Comparison of ENCODE assay signal across 8 cellular contexts in genomic region chr5:75265731-75266130, GRCh38. TPM values are rescaled to one million over a fixed set of nuclear protein-coding genes. Genes with fewer than 3 reads are reported as not detected.
DNase-seq lines count a peak whose midpoint lies in the region; ATAC-seq and TF ChIP-seq lines count a peak whose summit lies in the region.

No MANE protein-coding gene starts in this region.

- H3K27me3 Mint-ChIP-seq in CD4-positive, alpha-beta T cell = peaks cover 11% of the 10 kb centered on the region

- intact Hi-C loops in CD4-positive, alpha-beta T cell (cut with DNase I, micrococcal nuclease) = loop anchor here (1.0 to 10.0 kb wide), 11 partner anchors 27 to 1363 kb away; partner anchors contain the start of genes GFM2 (in 1 of the 2) and NSA2 (in 1 of the 2)

- H3K27ac ChIP-seq in CD4-positive, alpha-beta T cell (ENCODE audit: low read depth, low read length) = no peak overlapping the region

- ATAC-seq in CD4-positive, alpha-beta T cell (ENCODE audit: poor library complexity) = peak; percentile 74
- ATAC-seq in GM21526 (IDR thresholded peaks at IDR 0.05; ENCODE audit: low FRiP score, unreplicated experiment) (no peak), HG03469 (IDR thresholded peaks at IDR 0.05; ENCODE audit: unreplicated experiment) (no peak), HG03280 (IDR thresholded peaks at IDR 0.05; ENCODE audit: unreplicated experiment) (no peak)

- H3K27ac Mint-ChIP-seq in CD4-positive, alpha-beta T cell = no peak overlapping the region

- no peaks in the 10 kb centered on the region for H3K36me3 Mint-ChIP-seq in CD4-positive, alpha-beta T cell (ENCODE audit: low read depth)

- H3K4me1 Mint-ChIP-seq in CD4-positive, alpha-beta T cell (ENCODE audit: low read depth) = no peaks in the 10 kb centered on the region

- no peak overlapping the region for H3K4me3 Mint-ChIP-seq in CD4-positive, alpha-beta T cell

- H3K9me3 ChIP-seq in CD4-positive, alpha-beta T cell (ENCODE audit: control insufficient read depth, low read length) = no peaks in the 10 kb centered on the region

- CTCF ChIA-PET in CD4-positive, alpha-beta T cell (lab: Charles Lee) = interaction anchor here (0.9 to 1.6 kb wide), 4 partner anchors 29 to 340 kb away, joined by 3 to 6 read pairs (median 4); partner anchors contain the start of gene ANKRD31
- CTCF ChIA-PET in HEK293T (lab: Yijun Ruan, JAX) = no interaction called here

- H3K4me3 ChIP-seq in WI38 (ENCODE audit: low read depth, low read length) = no peak overlapping the region

- DNase-seq in CD4-positive, alpha-beta T cell = no peak
- peak; percentile 20 for DNase-seq in HEK293T (ENCODE audit: extremely low spot score)
- peak; percentile 54 for DNase-seq in kidney glomerular epithelial cell (lab: John Stamatoyannopoulos, UW)
- no peak for DNase-seq in activated gamma-delta T cell (lab: John Stamatoyannopoulos, UW)

- POLR2A ChIA-PET in CD4-positive, alpha-beta T cell (lab: Charles Lee) = interaction anchor here (0.8 kb wide), 1 partner anchor 337 kb away, joined by 3 read pairs; no protein-coding TSS in a partner anchor
- POLR2A ChIA-PET in HEK293T (lab: Yijun Ruan, JAX) = no interaction called here

- peak; percentile 78 for TF ChIP-seq CTCF in CD4-positive, alpha-beta T cell (IDR thresholded peaks at IDR 0.05)
- TF ChIP-seq CTCF in WI38 (IDR thresholded peaks at IDR 0.05; ENCODE audit: low read depth, low read length) = peak; percentile 26; the same call in 1 of the 2 replicates

- no peaks in the 10 kb centered on the region for H3K27me3 ChIP-seq in CD4-positive, alpha-beta T cell (ENCODE audit: control insufficient read depth, insufficient read depth, low read length)

- H3K9me3 Mint-ChIP-seq in CD4-positive, alpha-beta T cell = no peaks in the 10 kb centered on the region

TF ChIP-seq in HEK293T, 16 proteins besides CTCF, POLR2A, EP300 and RAD21:
- TF ChIP-seq FOXA1 (IDR thresholded peaks at IDR 0.05) = no peak
- no peak for TF ChIP-seq ZNF384 (IDR thresholded peaks at IDR 0.05)
- no peak for TF ChIP-seq TARDBP (IDR thresholded peaks at IDR 0.05)
- TF ChIP-seq PKNOX1 (IDR thresholded peaks at IDR 0.05) = no peak
- no peak for TF ChIP-seq ARNT (IDR thresholded peaks at IDR 0.05)
- no peak for TF ChIP-seq NFRKB (IDR thresholded peaks at IDR 0.05)
- TF ChIP-seq SP1 (IDR thresholded peaks at IDR 0.05) = no peak
- TF ChIP-seq CTBP1 (IDR thresholded peaks at IDR 0.05; ENCODE audit: borderline replicate concordance) = no peak
- TF ChIP-seq L3MBTL2 (conservative IDR thresholded peaks at IDR 0.05) = no peak
- TF ChIP-seq SUZ12 (IDR thresholded peaks at IDR 0.05) = no peak
- no peak for TF ChIP-seq FOXK2 (IDR thresholded peaks at IDR 0.05)
- TF ChIP-seq FOXM1 (IDR thresholded peaks at IDR 0.05; ENCODE audit: borderline replicate concordance) = no peak
- no peak for TF ChIP-seq LEF1 (IDR thresholded peaks at IDR 0.05; ENCODE audit: borderline replicate concordance)
- TF ChIP-seq ELF4 (IDR thresholded peaks at IDR 0.05) = no peak
- no peak for TF ChIP-seq BHLHE40 (IDR thresholded peaks at IDR 0.05; ENCODE audit: borderline replicate concordance)
- TF ChIP-seq HDGF (IDR thresholded peaks at IDR 0.05; ENCODE audit: borderline replicate concordance) = no peak

RNA-seq across cellular contexts. Expression of gene ANKRD31, which starts 29.1 kb away (rescaled TPM):
- under 1 TPM; 0.55 to 0.56 TPM for total RNA-seq in CD4-positive, alpha-beta T cell

Comparison
In these comparisons a context has a peak if more than half of its experiments do, and no peak if none do; other contexts are left out.
1. DNase-seq: peak in HEK293T (single experiment) and kidney glomerular epithelial cell (single experiment); none in CD4-positive, alpha-beta T cell (0 of 10) and activated gamma-delta T cell (single experiment).